10 cellular contexts compared by ENCODE assay signal in genomic region chr10:102240467-102241036, GRCh38. TPM values are rescaled to one million over a fixed set of nuclear protein-coding genes. Genes with fewer than 3 reads are reported as not detected.
DNase-seq lines count a peak whose midpoint lies in the region; ATAC-seq, FAIRE-seq and TF ChIP-seq lines count a peak whose summit lies in the region.
"Had no signal": no experiment of that assay in that cellular context is flagged by ENCODE, and none has a peak within 500 bp of the region (broad histone marks: within the 10 kb centered on the region; RNA-seq: fewer than 3 reads in every experiment).

No MANE protein-coding gene starts in this region.

- no peak overlapping the region; the same call in 1 of the 3 replicates for H3K4me3 ChIP-seq in A549
- H3K4me3 ChIP-seq in NT2/D1 (ENCODE audit: insufficient read length, low read depth) = peak overlapping the region; percentile 36
- peak overlapping the region; percentile 61 for H3K4me3 ChIP-seq in epithelial cell of proximal tubule (ENCODE audit: low read depth, low read length)

- no peak for TF ChIP-seq RAD21 in A549 (conservative IDR thresholded peaks at IDR 0.05 in 1 of 2, IDR thresholded peaks at IDR 0.05 in 1 of 2)

- POLR2A ChIA-PET in A549 (lab: Yijun Ruan, JAX) = no interaction called here
- POLR2A ChIA-PET in naive thymus-derived CD8-positive, alpha-beta T cell (lab: Charles Lee) = interaction anchor here (1.6 kb wide), 1 partner anchor 10 kb away, joined by 4 read pairs; no protein-coding TSS in a partner anchor

- no peak for TF ChIP-seq POLR2A in A549 (IDR thresholded peaks at IDR 0.05; ENCODE audit: low read length)

- ATAC-seq in A549 = no peak
- ATAC-seq in naive thymus-derived CD8-positive, alpha-beta T cell = no peak
- no peak for ATAC-seq in HG03196 (IDR thresholded peaks at IDR 0.05; ENCODE audit: unreplicated experiment)
- ATAC-seq in HG03025 (IDR thresholded peaks at IDR 0.05; ENCODE audit: low FRiP score, unreplicated experiment) = no peak
- no peak for ATAC-seq in GM18907 (IDR thresholded peaks at IDR 0.05; ENCODE audit: unreplicated experiment)

- peak overlapping the region in 9 of 10 donors; percentile 40 to 83 (median 61) for H3K4me3 Mint-ChIP-seq in naive thymus-derived CD8-positive, alpha-beta T cell

- H3K36me3 Mint-ChIP-seq in naive thymus-derived CD8-positive, alpha-beta T cell = peaks cover 0 to 5% (median 0%) of the 10 kb centered on the region in 3 donors

- no peak for DNase-seq in A549 (ENCODE audit: low read depth in 1 of 2, low spot score in 1 of 2)
- no peak for DNase-seq in NT2/D1 (ENCODE audit: low read depth, low spot score)
- DNase-seq in epithelial cell of proximal tubule (ENCODE audit: low read depth) = no peak
- no peak for DNase-seq in naive thymus-derived CD8-positive, alpha-beta T cell
- DNase-seq in KG1 (lab: John Stamatoyannopoulos, UW) = no peak

- peaks cover 15 to 55% (median 38%) of the 10 kb centered on the region in 5 donors for H3K27me3 Mint-ChIP-seq in naive thymus-derived CD8-positive, alpha-beta T cell

- no peak for TF ChIP-seq EP300 in A549 (IDR thresholded peaks at IDR 0.05)

- H3K27me3 ChIP-seq in NT2/D1 (ENCODE audit: insufficient read depth, insufficient read length) = peaks cover 54% of the 10 kb centered on the region

- peak overlapping the region; percentile 95 for H3K4me2 ChIP-seq in A549

- H3K9me3 ChIP-seq in A549 (no peaks in the 10 kb centered on the region), NT2/D1 (ENCODE audit: insufficient read depth, low read length) (no peaks in the 10 kb centered on the region)

- CTCF ChIA-PET in A549 (lab: Yijun Ruan, JAX) = interaction anchor here (0.7 to 24.2 kb wide), 9 partner anchors 9 to 331 kb away, joined by 3 to 886 read pairs (median 4); partner anchors contain the start of genes ELOVL3 and NFKB2

- 94% methylated on average over 36 of the region's 40 CpGs for WGBS in A549 (ENCODE audit: missing lambda C conversion rate)

- TF ChIP-seq CTCF in A549 (IDR thresholded peaks at IDR 0.05) (no peak), epithelial cell of proximal tubule (conservative IDR thresholded peaks at IDR 0.05; ENCODE audit: low read depth, low read length) (no peak)

- H3K4me1 ChIP-seq in A549 = peaks cover 18% of the 10 kb centered on the region
- H3K4me1 ChIP-seq in NT2/D1 (ENCODE audit: insufficient read depth, insufficient read length) = peaks cover 6% of the 10 kb centered on the region

- H3K9ac ChIP-seq in NT2/D1 (ENCODE audit: insufficient read length, low read depth) = no peak overlapping the region

- no peaks in the 10 kb centered on the region for H3K36me3 ChIP-seq in NT2/D1 (ENCODE audit: insufficient read depth, insufficient read length, low read length)

- no peaks in the 10 kb centered on the region for H3K9me3 Mint-ChIP-seq in naive thymus-derived CD8-positive, alpha-beta T cell

- no peak for FAIRE-seq in A549 (lab: Jason Lieb, UNC)

- H3K27ac ChIP-seq in A549 = no peak overlapping the region

- peaks cover 6 to 27% (median 26%) of the 10 kb centered on the region in 4 donors for H3K4me1 Mint-ChIP-seq in naive thymus-derived CD8-positive, alpha-beta T cell

- H3K27ac Mint-ChIP-seq in naive thymus-derived CD8-positive, alpha-beta T cell = no peak overlapping the region

TF ChIP-seq in A549, 52 proteins besides CTCF, POLR2A, EP300 and RAD21:
- TF ChIP-seq TP53 (CRISPR knock-in tag; IDR thresholded peaks at IDR 0.05) = no peak
- no peak for TF ChIP-seq ZC3H11A (IDR thresholded peaks at IDR 0.05)
- no peak for TF ChIP-seq KDM1A (IDR thresholded peaks at IDR 0.05; ENCODE audit: low read depth)
- no peak for TF ChIP-seq FOSB (CRISPR knock-in tag; IDR thresholded peaks at IDR 0.05)
- no peak for TF ChIP-seq CBX8 (IDR thresholded peaks at IDR 0.05)
- no peak for TF ChIP-seq HOXA7 (CRISPR knock-in tag; IDR thresholded peaks at IDR 0.05)

RNA-seq across cellular contexts. Expression of gene PITX3, which starts 0.8 kb away (rescaled TPM):
- polyA plus RNA-seq in A549 (2011; rRNA removed) (not detected in 2 replicates), A549 (2017; fragmentation: RNase III; extraction: RNeasy Plus Mini Kit Qiagen cat#74134 plus additional on column Dnase treatment) (0.09 TPM in 1 of 3 replicates, not detected in the others)
- polyA plus RNA-seq in A549 (2012; cell fraction: cytosol; rRNA removed) = 0.09 and 0.18 TPM in 2 replicates
- polyA plus RNA-seq in A549 (2012; cell fraction: nucleus; rRNA removed) = 0.31 TPM in 1 of 2 replicates, not detected in the other
- not detected in 2 replicates for polyA minus RNA-seq in A549 (2011; rRNA and poly(A)+ RNA removed)
- 0.65 and 2.7 TPM in 2 replicates for total RNA-seq in epithelial cell of proximal tubule
- total RNA-seq in naive thymus-derived CD8-positive, alpha-beta T cell = not detected
- not detected for polyA plus RNA-seq in naive thymus-derived CD8-positive, alpha-beta T cell
- total RNA-seq: activated CD8-positive, alpha-beta memory T cell treated with anti-CD3 and anti-CD28 coated beads for 36 hours; liver had no signal
- polyA plus RNA-seq: liver had no signal

RNA-seq across cellular contexts. Expression of gene GBF1, which starts 4.8 kb away (rescaled TPM):
- polyA plus RNA-seq in A549 (2011; rRNA removed) (21.3 and 34.7 TPM in 2 replicates), A549 (2017; fragmentation: RNase III; extraction: RNeasy Plus Mini Kit Qiagen cat#74134 plus additional on column Dnase treatment) (20.4 to 22.2 TPM (median 22.1 TPM) in 3 replicates)
- 11.0 and 14.2 TPM in 2 replicates for polyA plus RNA-seq in A549 (2012; cell fraction: cytosol; rRNA removed)
- 40.9 and 47.8 TPM in 2 replicates for polyA plus RNA-seq in A549 (2012; cell fraction: nucleus; rRNA removed)
- polyA minus RNA-seq in A549 (2011; rRNA and poly(A)+ RNA removed) = 79.2 and 86.6 TPM in 2 replicates
- total RNA-seq in epithelial cell of proximal tubule = 30.7 and 36.3 TPM in 2 replicates
- total RNA-seq in naive thymus-derived CD8-positive, alpha-beta T cell = 10 to 100 TPM; 36.9 to 41.0 TPM
- polyA plus RNA-seq in naive thymus-derived CD8-positive, alpha-beta T cell = 10 to 100 TPM in 2 of 3 donors, 1 to 10 TPM in 1; 6.3 to 17.1 (median 10.7) TPM

RNA-seq across cellular contexts. Expression of gene ELOVL3, which starts 14.5 kb away (rescaled TPM):
- polyA plus RNA-seq in A549 (2011; rRNA removed) = 0.53 and 0.86 TPM in 2 replicates
- polyA plus RNA-seq in A549 (2012; cell fraction: cytosol; rRNA removed) = 0.29 and 0.49 TPM in 2 replicates
- polyA plus RNA-seq in A549 (2012; cell fraction: nucleus; rRNA removed) = 0.31 and 0.45 TPM in 2 replicates
- 0.22 to 0.41 TPM (median 0.30 TPM) in 3 replicates for polyA plus RNA-seq in A549 (2017; fragmentation: RNase III; extraction: RNeasy Plus Mini Kit Qiagen cat#74134 plus additional on column Dnase treatment)
- 0.39 and 0.74 TPM in 2 replicates for polyA minus RNA-seq in A549 (2011; rRNA and poly(A)+ RNA removed)
- total RNA-seq in epithelial cell of proximal tubule = 0.06 and 0.07 TPM in 2 replicates
- not detected for total RNA-seq in naive thymus-derived CD8-positive, alpha-beta T cell
- polyA plus RNA-seq in naive thymus-derived CD8-positive, alpha-beta T cell = not detected
- total RNA-seq: activated CD8-positive, alpha-beta memory T cell treated with anti-CD3 and anti-CD28 coated beads for 36 hours had no signal
- polyA plus RNA-seq: liver had no signal
